In genomic region chr3:160564205-160564922, GRCh38 we compare ENCODE assay signal across 1 cellular context.
TF ChIP-seq lines count a peak whose summit lies in the region.

No MANE protein-coding gene starts in this region.

TF ChIP-seq in WTC11, 78 proteins besides CTCF, POLR2A, EP300 and RAD21 (continued from another document):
- TF ChIP-seq ARID4B (CRISPR knock-in tag; IDR thresholded peaks at IDR 0.05; ENCODE audit: borderline replicate concordance): no peak
